20 cellular contexts compared by ENCODE assay signal in genomic region chr17:27978689-27979175, GRCh38.
"Had no signal": no experiment of that assay in that cellular context is flagged by ENCODE, and none has a peak within 500 bp of the region (broad histone marks: within the 10 kb centered on the region; RNA-seq: fewer than 3 reads in every experiment).

No MANE protein-coding gene starts in this region.

- FAIRE-seq: urothelium cell line had no signal

- H3K27ac ChIP-seq: foreskin keratinocyte, left lung, thyroid gland had no signal

- ATAC-seq: activated CD8-positive, alpha-beta T cell treated with anti-CD3 and anti-CD28 coated beads, Interleukin-2, amount 10 ng/mL, durations not matched to agents 7 days and 5 days; activated T-cell treated with anti-CD3 and anti-CD28 coated beads, Interleukin-2, amount 50 U/mL, for 4 hours; left lung; mucosa of descending colon; T-cell had no signal

- H3K36me3 ChIP-seq: left lung, thyroid gland had no signal

- H3K4me3 ChIP-seq: left lung, mucosa of descending colon, thyroid gland had no signal

- H3K9me3 ChIP-seq: left lung, mucosa of descending colon, thyroid gland had no signal

- H3K4me1 ChIP-seq: left lung had no signal

- DNase-seq: activated CD4-positive, alpha-beta T cell treated with anti-CD3 and anti-CD28 coated beads, Interleukin-2, amount 10 ng/mL, durations not matched to agents 24 days and 14 days; activated CD4-positive, CD25-positive, alpha-beta regulatory T cell; activated CD8-positive, alpha-beta T cell treated with anti-CD3 and anti-CD28 coated beads, Interleukin-2, amount 10 ng/mL, durations not matched to agents 7 days and 5 days; activated naive CD4-positive, alpha-beta T cell treated with anti-CD3 and anti-CD28 coated beads for 36 hours; activated T-cell treated with anti-CD3 and anti-CD28 coated beads, Interleukin-2, amount 50 U/mL, for 4 hours; anterior cingulate cortex; cerebellar nuclear complex; effector memory CD4-positive, alpha-beta T cell; foreskin keratinocyte; glutamatergic neuron; left lung; mucosa of descending colon; naive B cell; stimulated activated CD4-positive, alpha-beta T cell treated with anti-CD3 and anti-CD28 coated beads, Interleukin-12 subunit alpha, Interleukin-12 subunit beta, amount 100 ng/mL, for 4 hours; stimulated activated CD4-positive, alpha-beta T cell treated with anti-CD3 and anti-CD28 coated beads, Interleukin-1b, Interleukin-23, amount 100 ng/mL, for 48 hours; stimulated activated CD8-positive, alpha-beta memory T cell treated with anti-CD3 and anti-CD28 coated beads, Interleukin-4, amount 100 ng/mL, for 48 hours; stimulated activated naive CD4-positive, alpha-beta T cell; T-cell; thyroid gland had no signal

- H3K27me3 ChIP-seq: foreskin keratinocyte, left lung, thyroid gland had no signal
